ENCODE assay signal across 7 cellular contexts in the genomic region with DNA sequence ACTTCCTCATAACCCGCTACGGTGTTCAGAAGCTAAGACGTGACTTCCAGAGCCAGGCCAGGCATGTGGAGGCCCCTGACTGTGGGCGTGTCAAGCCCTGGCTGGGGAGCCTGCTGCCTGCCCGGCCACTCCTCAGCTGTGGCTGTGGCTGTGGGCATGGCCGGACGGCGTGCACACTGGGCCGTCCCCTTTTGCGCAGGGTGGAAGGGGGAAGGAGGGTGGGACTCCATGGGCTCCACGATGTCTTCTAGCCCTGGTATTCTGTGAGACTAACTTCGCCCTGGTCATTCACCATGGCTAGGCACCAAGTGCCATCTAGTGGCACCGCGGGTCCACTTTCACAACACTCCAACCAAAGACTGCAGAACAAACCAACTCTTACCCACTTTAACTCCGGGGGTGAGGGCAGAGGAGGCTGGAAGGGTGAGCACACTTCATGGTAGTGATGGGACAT.
DNase-seq lines count a peak whose midpoint lies in the region; ATAC-seq and TF ChIP-seq lines count a peak whose summit lies in the region.

No MANE protein-coding gene starts in this region.

- WGBS in IMR-90 (ENCODE audit: extremely low coverage in 2 of 2, insufficient read length in 1 of 2), 2 experiments = 97% methylated on average over 4 of the region's 15 CpGs; no CpG with 5 or more reads in 1 of the 2 experiments

- peak overlapping the region; percentile 44 for H2AK9ac ChIP-seq in IMR-90 (replicated peaks; ENCODE audit: low read depth, low read length, poor library complexity)

- TF ChIP-seq RAD21 in IMR-90 (IDR thresholded peaks at IDR 0.05; ENCODE audit: low read length) = peak; percentile 89

- H3K36me3 Mint-ChIP-seq in activated naive CD4-positive, alpha-beta T cell treated with anti-CD3 and anti-CD28 coated beads, Interleukin-2, amount 10 ng/mL, durations not matched to agents 7 days and 5 days = peaks cover 37% of the 10 kb centered on the region

- H3K9me1 ChIP-seq in IMR-90 (ENCODE audit: insufficient read depth, low read length) = peaks cover 6% of the 10 kb centered on the region; the same call in 1 of the 2 replicates

- no peak overlapping the region for H4K91ac ChIP-seq in IMR-90 (ENCODE audit: insufficient read depth, low read depth, low read length)

- no peak overlapping the region for H3K4me2 ChIP-seq in IMR-90 (ENCODE audit: low read depth, low read length)

- no peak overlapping the region for H2BK20ac ChIP-seq in IMR-90 (ENCODE audit: low read depth, low read length)

- no peak overlapping the region for H3K4ac ChIP-seq in IMR-90 (ENCODE audit: low read depth, low read length)

- in situ Hi-C loops in IMR-90 (cut with MboI; ENCODE audit: low sequenced_read_pairs) = no loop called here

- H3K27me3 ChIP-seq in IMR-90 (ENCODE audit: control insufficient read depth, insufficient read depth, low read length) = no peaks in the 10 kb centered on the region

- H3K9me3 ChIP-seq in IMR-90 (ENCODE audit: control insufficient read depth, insufficient read depth, low read length) = no peaks in the 10 kb centered on the region

- DNase-seq in ELR (ENCODE audit: low read depth) = peak; percentile 50
- peak; percentile 54 for DNase-seq in IMR-90
- peak; percentile 44 for DNase-seq in activated naive CD4-positive, alpha-beta T cell treated with anti-CD3 and anti-CD28 coated beads, Interleukin-2, amount 10 ng/mL, durations not matched to agents 7 days and 5 days
- DNase-seq in glomerular endothelial cell (ENCODE audit: extremely low read depth, low read depth, low spot score) = peak; percentile 14
- peak; percentile 46 to 96 (median 74) for DNase-seq in posterior cingulate gyrus
- no peak for DNase-seq in effector CD4-positive, alpha-beta T cell
- no peak for DNase-seq in OCI-M2 (lab: John Stamatoyannopoulos, UW; ENCODE audit: unreplicated experiment)

- ATAC-seq in IMR-90 (ENCODE audit: low read depth) = peak; percentile 79

- peaks cover 2 to 20% of the 10 kb centered on the region in 2 experiments; a peak in 3 of 4 replicates for H3K79me1 ChIP-seq in IMR-90 (ENCODE audit: low read depth in 1 of 2, low read length in 2 of 2)

- no peaks in the 10 kb centered on the region for H3K9me3 Mint-ChIP-seq in activated naive CD4-positive, alpha-beta T cell treated with anti-CD3 and anti-CD28 coated beads, Interleukin-2, amount 10 ng/mL, durations not matched to agents 7 days and 5 days

- H4K20me1 ChIP-seq in IMR-90 (ENCODE audit: insufficient read depth, low read length) = 0 out of 2 replicates have a peak, but pooled peaks cover 5% of the 10 kb centered on the region

- peak overlapping the region; percentile 28 for H2AFZ ChIP-seq in IMR-90 (replicated peaks; ENCODE audit: low read length, poor library complexity)

- H3K4me1 ChIP-seq in IMR-90 (ENCODE audit: control insufficient read depth, insufficient read depth, low read length) = peaks cover 5% of the 10 kb centered on the region; the same call in 1 of the 2 replicates

- no peak overlapping the region for H3K27ac ChIP-seq in IMR-90 (ENCODE audit: insufficient read depth, low read length)

- no peak overlapping the region for H2BK5ac ChIP-seq in IMR-90 (ENCODE audit: low read depth, low read length, poor library complexity, severe bottlenecking)

- H3K27me3 Mint-ChIP-seq in activated naive CD4-positive, alpha-beta T cell treated with anti-CD3 and anti-CD28 coated beads, Interleukin-2, amount 10 ng/mL, durations not matched to agents 7 days and 5 days = no peaks in the 10 kb centered on the region

- H3K23ac ChIP-seq in IMR-90 (ENCODE audit: low read depth, low read length) = no peak overlapping the region

- POLR2A ChIA-PET in IMR-90 (lab: Charles Lee; ENCODE audit: unreplicated experiment) = interaction anchor here (1.1 kb wide), 1 partner anchor 177 kb away, joined by 3 read pairs; no protein-coding TSS in a partner anchor

- CTCF ChIA-PET in IMR-90 (lab: Yijun Ruan, JAX) = interaction anchor here (1.1 to 3.8 kb wide), 2 partner anchors 81 to 188 kb away, joined by 3 to 20 read pairs; no protein-coding TSS in a partner anchor
- CTCF ChIA-PET in activated naive CD4-positive, alpha-beta T cell treated with anti-CD3 and anti-CD28 coated beads, Interleukin-2, amount 10 ng/mL, durations not matched to agents 7 days and 5 days (lab: Charles Lee) = interaction anchor here (5.7 kb wide), 1 partner anchor 81 kb away, joined by 33 read pairs; no protein-coding TSS in a partner anchor

- H3K4me3 Mint-ChIP-seq in activated naive CD4-positive, alpha-beta T cell treated with anti-CD3 and anti-CD28 coated beads, Interleukin-2, amount 10 ng/mL, durations not matched to agents 7 days and 5 days = no peak overlapping the region

- H2BK15ac ChIP-seq in IMR-90 (ENCODE audit: low read depth, low read length) = no peak overlapping the region

- dilution Hi-C loops in IMR-90 (cut with HindIII; ENCODE audit: low sequenced_read_pairs, unreplicated experiment) = no loop called here

- no peak overlapping the region for H2AK5ac ChIP-seq in IMR-90 (ENCODE audit: low read depth, low read length)

- H4K5ac ChIP-seq in IMR-90 (ENCODE audit: low read depth, low read length) = no peak overlapping the region

- TF ChIP-seq POLR2A in IMR-90 (IDR thresholded peaks at IDR 0.05; ENCODE audit: low read depth, low read length) = 0 out of 2 replicates have a peak, but pooled peaks have one; percentile 35

- no peak overlapping the region for H3K9ac ChIP-seq in IMR-90 (ENCODE audit: low read depth, low read length)

- H2BK120ac ChIP-seq in IMR-90 (ENCODE audit: low read depth, low read length) = no peak overlapping the region

- TF ChIP-seq CTCF in IMR-90 (conservative IDR thresholded peaks at IDR 0.05; ENCODE audit: low read depth, low read length) = peak; percentile 68

- no peak overlapping the region for H3K56ac ChIP-seq in IMR-90 (ENCODE audit: extremely low read depth, insufficient read depth, low read length)

- no peak overlapping the region for H3K4me3 ChIP-seq in IMR-90 (ENCODE audit: insufficient read depth, low read depth, low read length)

- no peak overlapping the region for H3K14ac ChIP-seq in IMR-90 (replicated peaks; ENCODE audit: low read depth, low read length)

- peaks cover 35% of the 10 kb centered on the region for H3K36me3 ChIP-seq in IMR-90 (ENCODE audit: control insufficient read depth, insufficient read depth, low read length)

- intact Hi-C loops in IMR-90 (cut with micrococcal nuclease) (loop anchor here (1.0 to 10.0 kb wide), 5 partner anchors 81 to 1407 kb away; no protein-coding TSS in a partner anchor), posterior cingulate gyrus (cut with DNase I) (loop anchor here (1.0 to 5.0 kb wide), 3 partner anchors 175 to 265 kb away; no protein-coding TSS in a partner anchor)

- no TSS peak for BruUV-seq in IMR-90 (replicated peaks; lab: Mats Ljungman, UMichigan)

- H3K27ac Mint-ChIP-seq in activated naive CD4-positive, alpha-beta T cell treated with anti-CD3 and anti-CD28 coated beads, Interleukin-2, amount 10 ng/mL, durations not matched to agents 7 days and 5 days = no peak overlapping the region

- no peak overlapping the region for H3K18ac ChIP-seq in IMR-90 (ENCODE audit: low read depth, low read length)

- no peak overlapping the region for H4K8ac ChIP-seq in IMR-90 (ENCODE audit: low read depth in 2 of 2, low read length in 2 of 2)

- H3K4me1 Mint-ChIP-seq in activated naive CD4-positive, alpha-beta T cell treated with anti-CD3 and anti-CD28 coated beads, Interleukin-2, amount 10 ng/mL, durations not matched to agents 7 days and 5 days = peaks cover 8% of the 10 kb centered on the region

TF ChIP-seq in IMR-90, 13 proteins besides CTCF, POLR2A, EP300 and RAD21:
- TF ChIP-seq MXI1 (IDR thresholded peaks at IDR 0.05; ENCODE audit: borderline replicate concordance, low read depth, low read length) (no peak), CEBPB (IDR thresholded peaks at IDR 0.05; ENCODE audit: low read depth, low read length) (peak; percentile 37; the same call in 1 of the 2 replicates), RCOR1 (IDR thresholded peaks at IDR 0.05; ENCODE audit: insufficient replicate concordance, low read length) (no peak), CHD1 (IDR thresholded peaks at IDR 0.05; ENCODE audit: low read depth, low read length) (no peak), SMC3 (IDR thresholded peaks at IDR 0.05; ENCODE audit: low read depth, low read length) (peak; percentile 72)
- TF ChIP-seq, protein P1, sequence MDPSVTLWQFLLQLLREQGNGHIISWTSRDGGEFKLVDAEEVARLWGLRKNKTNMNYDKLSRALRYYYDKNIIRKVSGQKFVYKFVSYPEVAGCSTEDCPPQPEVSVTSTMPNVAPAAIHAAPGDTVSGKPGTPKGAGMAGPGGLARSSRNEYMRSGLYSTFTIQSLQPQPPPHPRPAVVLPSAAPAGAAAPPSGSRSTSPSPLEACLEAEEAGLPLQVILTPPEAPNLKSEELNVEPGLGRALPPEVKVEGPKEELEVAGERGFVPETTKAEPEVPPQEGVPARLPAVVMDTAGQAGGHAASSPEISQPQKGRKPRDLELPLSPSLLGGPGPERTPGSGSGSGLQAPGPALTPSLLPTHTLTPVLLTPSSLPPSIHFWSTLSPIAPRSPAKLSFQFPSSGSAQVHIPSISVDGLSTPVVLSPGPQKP (IDR thresholded peaks at IDR 0.05; ENCODE audit: borderline replicate concordance, low read depth, low read length) = no peak
- TF ChIP-seq, protein P2, sequence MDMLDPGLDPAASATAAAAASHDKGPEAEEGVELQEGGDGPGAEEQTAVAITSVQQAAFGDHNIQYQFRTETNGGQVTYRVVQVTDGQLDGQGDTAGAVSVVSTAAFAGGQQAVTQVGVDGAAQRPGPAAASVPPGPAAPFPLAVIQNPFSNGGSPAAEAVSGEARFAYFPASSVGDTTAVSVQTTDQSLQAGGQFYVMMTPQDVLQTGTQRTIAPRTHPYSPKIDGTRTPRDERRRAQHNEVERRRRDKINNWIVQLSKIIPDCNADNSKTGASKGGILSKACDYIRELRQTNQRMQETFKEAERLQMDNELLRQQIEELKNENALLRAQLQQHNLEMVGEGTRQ (IDR thresholded peaks at IDR 0.05; ENCODE audit: low read depth, low read length) = no peak

Comparison
In these comparisons a context has a peak if more than half of its experiments do, and no peak if none do; other contexts are left out.
1. DNase-seq: peak in ELR (single experiment), IMR-90 (single experiment), activated naive CD4-positive, alpha-beta T cell treated with anti-CD3 and anti-CD28 coated beads, Interleukin-2, amount 10 ng/mL, durations not matched to agents 7 days and 5 days (single experiment), glomerular endothelial cell (single experiment) and posterior cingulate gyrus (10 of 10); none in effector CD4-positive, alpha-beta T cell (single experiment) and OCI-M2 (single experiment).